Comparison of ENCODE assay signal across 1 cellular context in genomic region chr3:69871256-69871655, GRCh38.
TF ChIP-seq lines count a peak whose summit lies in the region.

No MANE protein-coding gene starts in this region.

TF ChIP-seq in K562, 482 proteins besides CTCF, POLR2A, EP300 and RAD21 (continued from another document):
- TF ChIP-seq ATF6 (CRISPR knock-in tag; IDR thresholded peaks at IDR 0.05), result no peak
